In the genomic region with DNA sequence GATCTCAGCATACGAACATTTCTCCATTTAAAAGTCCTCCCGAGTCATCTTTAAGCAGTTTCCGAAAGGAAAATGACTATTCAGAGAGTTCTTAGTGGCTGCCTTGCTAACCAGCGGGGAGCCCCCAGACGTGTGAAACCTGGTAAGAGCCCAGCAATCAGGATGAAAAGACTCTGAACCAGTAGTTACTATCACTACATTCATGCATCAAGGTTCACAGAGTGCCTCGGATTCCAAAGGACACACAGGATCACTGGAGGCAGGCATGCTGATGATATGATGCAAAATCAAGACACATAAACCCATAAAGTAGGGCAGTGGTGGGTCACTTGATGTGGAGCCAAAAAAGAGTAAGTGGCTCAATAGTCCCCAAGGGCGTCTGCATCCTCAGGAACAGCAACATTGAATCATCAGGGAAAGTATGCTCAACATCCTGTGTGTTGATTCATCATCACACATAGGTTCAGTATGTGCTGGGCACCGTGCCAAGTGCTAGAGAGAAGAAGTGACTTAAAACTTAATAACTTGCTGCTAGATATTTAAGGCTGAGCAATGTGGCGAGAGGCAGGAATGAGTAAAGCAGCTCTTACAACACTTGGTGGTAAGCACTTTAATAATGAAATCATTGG, we compare ENCODE assay signal across 9 cellular contexts. TPM values are rescaled to one million over a fixed set of nuclear protein-coding genes. Genes with fewer than 3 reads are reported as not detected.
DNase-seq lines count a peak whose midpoint lies in the region; ATAC-seq, FAIRE-seq and TF ChIP-seq lines count a peak whose summit lies in the region.
"Had no signal": no experiment of that assay in that cellular context is flagged by ENCODE, and none has a peak within 500 bp of the region (broad histone marks: within the 10 kb centered on the region; RNA-seq: fewer than 3 reads in every experiment).

No MANE protein-coding gene starts in this region.

- H3K4me3 ChIP-seq in GM12878: no peak overlapping the region
- H3K4me3 ChIP-seq: HAP-1 had no signal

- no peak overlapping the region for H3K27ac ChIP-seq in GM12878 (ENCODE audit: control insufficient read depth, insufficient read depth)

- CTCF ChIA-PET in GM12878 (lab: Yijun Ruan, JAX): interaction anchor here (1.2 kb wide), 1 partner anchor 56 kb away, joined by 3 read pairs; no protein-coding TSS in a partner anchor

- H3K36me3 ChIP-seq in GM12878 (ENCODE audit: control insufficient read depth in 2 of 2, insufficient read depth in 2 of 2, low read length in 1 of 2): no peaks in the 10 kb centered on the region
- H3K36me3 ChIP-seq: HAP-1 had no signal

- SMC1A ChIA-PET in GM12878 (lab: Charles Lee; ENCODE audit: uncharacterized antibody, unreplicated experiment): interaction anchor here (1.0 to 1.6 kb wide), 4 partner anchors 14 to 38 kb away, joined by 3 to 8 read pairs (median 4); no protein-coding TSS in a partner anchor

- no peak for TF ChIP-seq POLR2A in GM12878 (IDR thresholded peaks at IDR 0.05; ENCODE audit: low read depth, low read length)

- no peaks in the 10 kb centered on the region for H3K4me1 ChIP-seq in GM12878 (ENCODE audit: control insufficient read depth, insufficient read depth, low read length)
- H3K4me1 ChIP-seq: HAP-1 had no signal

- ATAC-seq in HG03439 (IDR thresholded peaks at IDR 0.05; ENCODE audit: unreplicated experiment): peak; percentile 54
- ATAC-seq in GM12878: peak; percentile 73

- no peak overlapping the region for H2AFZ ChIP-seq in GM12878 (ENCODE audit: control insufficient read depth, low read depth, low read length)

- no TSS peak for BruUV-seq in GM12878 (replicated peaks; lab: Mats Ljungman, UMichigan)

- H3K27me3 ChIP-seq in GM12878 (replicated peaks in 1 of 2; ENCODE audit: control insufficient read depth in 2 of 2, insufficient read depth in 2 of 2, low read length in 1 of 2): no peaks in the 10 kb centered on the region

- peak; percentile 52 for DNase-seq in COLO668 (lab: John Stamatoyannopoulos, UW; ENCODE audit: unreplicated experiment)
- peak; percentile 94 for DNase-seq in T1000 (lab: John Stamatoyannopoulos, UW)
- DNase-seq in GM12878 (ENCODE audit: low read depth, low spot score): peak; percentile 45
- peak; percentile 100 for DNase-seq in iris pigment epithelial cell (ENCODE audit: low read depth)
- DNase-seq in stimulated activated CD4-positive, alpha-beta T cell treated with anti-CD3 and anti-CD28 coated beads, Interleukin-1b, Interleukin-23, amount 100 ng/mL, for 4 hours (ENCODE audit: low read depth in 2 of 2): peak; percentile 55 to 66
- DNase-seq in DMS153 treated with DMSO at 0.1 percent for 48 hours (lab: John Stamatoyannopoulos, UW; ENCODE audit: unreplicated experiment): no peak
- no peak for DNase-seq in GM13976 (ENCODE audit: low spot score)

- no peaks in the 10 kb centered on the region for H4K20me1 ChIP-seq in GM12878 (ENCODE audit: control insufficient read depth, insufficient read depth)

- intact Hi-C loops in GM12878 (cut with micrococcal nuclease; ENCODE audit: unreplicated experiment): no loop called here

- POLR2A ChIA-PET in GM12878 (lab: Charles Lee): no interaction called here

- in situ Hi-C loops in GM12878 (cut with MboI) (no loop called here), GM13976 (cut with MboI; ENCODE audit: low sequenced_read_pairs, unreplicated experiment) (no loop called here)

- no peak for TF ChIP-seq EP300 in GM12878 (IDR thresholded peaks at IDR 0.05; ENCODE audit: borderline replicate concordance in 1 of 2, control insufficient read depth in 1 of 2, low read depth in 2 of 2, low read length in 2 of 2)

- 38% methylated on average over 9 of the region's 9 CpGs for WGBS in GM12878 (ENCODE audit: insufficient coverage, insufficient replicate concordance, low lambda C conversion rate, missing lambda C conversion rate)

- TF ChIP-seq CTCF in GM12878 (IDR thresholded peaks at IDR 0.05 in 2 of 3, conservative IDR thresholded peaks at IDR 0.05 in 1 of 3; ENCODE audit: control insufficient read depth in 2 of 3, extremely low read depth in 1 of 3, insufficient read depth in 1 of 3, low read depth in 3 of 3, low read length in 3 of 3) (no peak), GM13976 (IDR thresholded peaks at IDR 0.05; ENCODE audit: borderline replicate concordance, control extremely low read depth, extremely low read depth, insufficient read depth, missing control alignments) (no peak)

- H3K4me2 ChIP-seq in GM12878 (ENCODE audit: control insufficient read depth, insufficient read depth): no peak overlapping the region

- no peak overlapping the region for H3K9ac ChIP-seq in GM12878 (ENCODE audit: control insufficient read depth, insufficient read depth, low read length)

- FAIRE-seq in GM12878 (lab: Jason Lieb, UNC): peak; percentile 56

- H3K79me2 ChIP-seq in GM12878 (ENCODE audit: control insufficient read depth, insufficient read depth, low read length): no peaks in the 10 kb centered on the region

- H3K9me3 ChIP-seq in GM12878 (replicated peaks; ENCODE audit: control insufficient read depth, insufficient read depth, low read length): no peaks in the 10 kb centered on the region
- H3K9me3 ChIP-seq: HAP-1 had no signal

- no peak for TF ChIP-seq RAD21 in GM12878 (IDR thresholded peaks at IDR 0.05; ENCODE audit: insufficient read depth, low read depth, low read length)

- RAD21 ChIA-PET in GM12878 (lab: Charles Lee; ENCODE audit: unreplicated experiment): interaction anchor here (1.0 to 1.4 kb wide), 2 partner anchors 22 to 35 kb away, joined by 4 to 6 read pairs; no protein-coding TSS in a partner anchor

TF ChIP-seq in GM12878, 131 proteins besides CTCF, POLR2A, EP300 and RAD21 (continues in another document):
- TF ChIP-seq CBX5 (IDR thresholded peaks at IDR 0.05; ENCODE audit: low read depth) (no peak), NFIC (IDR thresholded peaks at IDR 0.05; ENCODE audit: low read depth, low read length) (peak; percentile 41; the same call in 1 of the 2 replicates), HDAC6 (IDR thresholded peaks at IDR 0.05; ENCODE audit: unreplicated experiment) (no peak), PKNOX1 (IDR thresholded peaks at IDR 0.05) (no peak), SPI1 (IDR thresholded peaks at IDR 0.05; ENCODE audit: borderline replicate concordance, insufficient read depth, low read depth, low read length) (no peak)
- TF ChIP-seq, protein P1, sequence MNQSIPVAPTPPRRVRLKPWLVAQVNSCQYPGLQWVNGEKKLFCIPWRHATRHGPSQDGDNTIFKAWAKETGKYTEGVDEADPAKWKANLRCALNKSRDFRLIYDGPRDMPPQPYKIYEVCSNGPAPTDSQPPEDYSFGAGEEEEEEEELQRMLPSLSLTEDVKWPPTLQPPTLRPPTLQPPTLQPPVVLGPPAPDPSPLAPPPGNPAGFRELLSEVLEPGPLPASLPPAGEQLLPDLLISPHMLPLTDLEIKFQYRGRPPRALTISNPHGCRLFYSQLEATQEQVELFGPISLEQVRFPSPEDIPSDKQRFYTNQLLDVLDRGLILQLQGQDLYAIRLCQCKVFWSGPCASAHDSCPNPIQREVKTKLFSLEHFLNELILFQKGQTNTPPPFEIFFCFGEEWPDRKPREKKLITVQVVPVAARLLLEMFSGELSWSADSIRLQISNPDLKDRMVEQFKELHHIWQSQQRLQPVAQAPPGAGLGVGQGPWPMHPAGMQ (IDR thresholded peaks at IDR 0.05; ENCODE audit: borderline replicate concordance): no peak

RNA-seq across cellular contexts. Expression of gene CCL20, which starts 4.4 kb away (rescaled TPM):
- 16.3 and 19.7 TPM in 2 replicates for total RNA-seq in GM12878 (2013; cell fraction: nucleolus; rRNA removed)
- total RNA-seq in GM12878 (2014; rRNA removed): 6.9 and 9.1 TPM in 2 replicates
- total RNA-seq in GM12878 (2014; rRNA removed; fragmentation: Illumina TruSeq; extraction: Trizol): 11.4 and 12.6 TPM in 2 replicates
- 5.5 and 6.6 TPM in 2 replicates for total RNA-seq in GM12878 (2021)
- 0.89 TPM for polyA plus RNA-seq in GM12878 (2011; ENCODE audit: low read depth)
- 27.4 and 39.2 TPM in 2 replicates for polyA plus RNA-seq in GM12878 (2011; rRNA removed)
- polyA plus RNA-seq in GM12878 (2011; cell fraction: cytosol; rRNA removed): 7.6 and 8.2 TPM in 2 replicates
- 8.2 and 9.0 TPM in 2 replicates for polyA plus RNA-seq in GM12878 (2011; cell fraction: nucleus; rRNA removed)
- polyA plus RNA-seq in GM12878 (2012): 1.7 and 2.6 TPM in 2 replicates
- 10.8 and 14.8 TPM in 2 replicates for polyA plus RNA-seq in GM12878 (2014; fragmentation: Illumina TruSeq; extraction: Trizol)
- 10 to 100 TPM; 26.3 to 35.7 TPM for polyA plus RNA-seq in GM12878 (2014; fragmentation: Nextera tagmentation; extraction: Ambion mirVana)
- 7.6 and 8.3 TPM in 2 replicates for polyA plus RNA-seq in GM12878 (2014; rRNA removed)
- 10 to 100 TPM; 19.7 to 19.8 TPM for polyA plus RNA-seq in GM12878 (2016; fragmentation: Nextera tagmentation; extraction: Ambion mirVana)
- 7.2 and 10.2 TPM in 2 replicates for polyA minus RNA-seq in GM12878 (2011; rRNA and poly(A)+ RNA removed)
- 4.8 and 8.3 TPM in 2 replicates for polyA minus RNA-seq in GM12878 (2011; cell fraction: cytosol; rRNA and poly(A)+ RNA removed)
- 2.7 and 3.2 TPM in 2 replicates for polyA minus RNA-seq in GM12878 (2011; cell fraction: nucleus; rRNA and poly(A)+ RNA removed)

RNA-seq across cellular contexts. Expression of gene DAW1, which starts 53.4 kb away (rescaled TPM):
- 0.19 and 0.29 TPM in 2 replicates for total RNA-seq in GM12878 (2013; cell fraction: nucleolus; rRNA removed)
- total RNA-seq in GM12878 (2014; rRNA removed) (not detected in 2 replicates), GM12878 (2014; rRNA removed; fragmentation: Illumina TruSeq; extraction: Trizol) (not detected in 2 replicates), GM12878 (2021) (not detected in 2 replicates)
- polyA plus RNA-seq in GM12878 (2011; ENCODE audit: low read depth): not detected
- polyA plus RNA-seq in GM12878 (2011; rRNA removed) (0.12 TPM in 1 of 2 replicates, not detected in the other), GM12878 (2014; fragmentation: Illumina TruSeq; extraction: Trizol) (not detected in 2 replicates), GM12878 (2014; fragmentation: Nextera tagmentation; extraction: Ambion mirVana) (under 1 TPM in 1 of 2 experiments, not detected in 1; 0.04 TPM), GM12878 (2014; rRNA removed) (not detected in 2 replicates), GM12878 (2016; fragmentation: Nextera tagmentation; extraction: Ambion mirVana) (not detected)
- polyA plus RNA-seq in GM12878 (2011; cell fraction: cytosol; rRNA removed): not detected in 2 replicates
- 0.04 TPM in 1 of 2 replicates, not detected in the other for polyA plus RNA-seq in GM12878 (2011; cell fraction: nucleus; rRNA removed)
- not detected in 2 replicates for polyA plus RNA-seq in GM12878 (2012)
- not detected in 2 replicates for polyA minus RNA-seq in GM12878 (2011; rRNA and poly(A)+ RNA removed)
- polyA minus RNA-seq in GM12878 (2011; cell fraction: cytosol; rRNA and poly(A)+ RNA removed): not detected in 2 replicates
- polyA minus RNA-seq in GM12878 (2011; cell fraction: nucleus; rRNA and poly(A)+ RNA removed): not detected in 2 replicates

Comparison
In these comparisons a context has a peak if more than half of its experiments do, and no peak if none do; other contexts are left out.
1. DNase-seq: peak in COLO668 (single experiment), T1000 (single experiment), GM12878 (single experiment), iris pigment epithelial cell (single experiment) and stimulated activated CD4-positive, alpha-beta T cell treated with anti-CD3 and anti-CD28 coated beads, Interleukin-1b, Interleukin-23, amount 100 ng/mL, for 4 hours (2 of 2); none in DMS153 treated with DMSO at 0.1 percent for 48 hours (single experiment) and GM13976 (single experiment).